1 cellular context compared by ENCODE assay signal in the genomic region with DNA sequence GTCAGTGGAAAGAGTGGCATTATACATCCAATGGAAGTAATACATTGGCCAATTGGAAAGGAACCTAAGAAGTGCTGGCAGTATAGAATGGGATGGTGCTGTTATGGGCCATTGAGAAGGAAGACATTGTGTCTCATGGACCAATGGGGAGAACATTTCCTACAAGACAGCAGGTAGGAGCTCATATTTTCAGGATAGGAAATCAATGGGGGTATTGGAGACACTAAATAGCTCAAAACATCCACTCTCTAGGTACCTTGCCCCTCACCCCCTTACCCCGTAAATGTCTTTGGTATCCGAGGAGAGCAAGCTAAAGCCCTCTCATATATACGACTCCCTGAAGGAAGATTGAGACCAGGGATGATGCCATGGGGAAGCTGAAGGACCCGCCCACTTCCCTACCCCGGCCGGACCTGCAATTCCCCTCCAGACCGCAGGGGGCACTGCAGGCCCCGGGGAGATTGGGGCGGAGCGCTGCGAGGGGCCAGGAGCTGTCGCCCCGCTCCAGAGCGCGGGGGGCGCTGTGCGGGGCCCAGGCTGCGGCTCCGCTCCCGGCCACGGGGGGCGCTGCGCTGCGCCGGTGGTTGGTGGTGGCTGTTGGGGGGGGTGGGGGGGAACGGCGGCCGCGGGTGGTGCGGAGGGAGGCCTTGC.
TF ChIP-seq lines count a peak whose summit lies in the region.

A gene with protein sequence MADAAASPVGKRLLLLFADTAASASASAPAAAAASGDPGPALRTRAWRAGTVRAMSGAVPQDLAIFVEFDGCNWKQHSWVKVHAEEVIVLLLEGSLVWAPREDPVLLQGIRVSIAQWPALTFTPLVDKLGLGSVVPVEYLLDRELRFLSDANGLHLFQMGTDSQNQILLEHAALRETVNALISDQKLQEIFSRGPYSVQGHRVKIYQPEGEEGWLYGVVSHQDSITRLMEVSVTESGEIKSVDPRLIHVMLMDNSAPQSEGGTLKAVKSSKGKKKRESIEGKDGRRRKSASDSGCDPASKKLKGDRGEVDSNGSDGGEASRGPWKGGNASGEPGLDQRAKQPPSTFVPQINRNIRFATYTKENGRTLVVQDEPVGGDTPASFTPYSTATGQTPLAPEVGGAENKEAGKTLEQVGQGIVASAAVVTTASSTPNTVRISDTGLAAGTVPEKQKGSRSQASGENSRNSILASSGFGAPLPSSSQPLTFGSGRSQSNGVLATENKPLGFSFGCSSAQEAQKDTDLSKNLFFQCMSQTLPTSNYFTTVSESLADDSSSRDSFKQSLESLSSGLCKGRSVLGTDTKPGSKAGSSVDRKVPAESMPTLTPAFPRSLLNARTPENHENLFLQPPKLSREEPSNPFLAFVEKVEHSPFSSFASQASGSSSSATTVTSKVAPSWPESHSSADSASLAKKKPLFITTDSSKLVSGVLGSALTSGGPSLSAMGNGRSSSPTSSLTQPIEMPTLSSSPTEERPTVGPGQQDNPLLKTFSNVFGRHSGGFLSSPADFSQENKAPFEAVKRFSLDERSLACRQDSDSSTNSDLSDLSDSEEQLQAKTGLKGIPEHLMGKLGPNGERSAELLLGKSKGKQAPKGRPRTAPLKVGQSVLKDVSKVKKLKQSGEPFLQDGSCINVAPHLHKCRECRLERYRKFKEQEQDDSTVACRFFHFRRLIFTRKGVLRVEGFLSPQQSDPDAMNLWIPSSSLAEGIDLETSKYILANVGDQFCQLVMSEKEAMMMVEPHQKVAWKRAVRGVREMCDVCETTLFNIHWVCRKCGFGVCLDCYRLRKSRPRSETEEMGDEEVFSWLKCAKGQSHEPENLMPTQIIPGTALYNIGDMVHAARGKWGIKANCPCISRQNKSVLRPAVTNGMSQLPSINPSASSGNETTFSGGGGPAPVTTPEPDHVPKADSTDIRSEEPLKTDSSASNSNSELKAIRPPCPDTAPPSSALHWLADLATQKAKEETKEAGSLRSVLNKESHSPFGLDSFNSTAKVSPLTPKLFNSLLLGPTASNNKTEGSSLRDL (N-terminal part only) (plus strand): TSS at position 615 of the 651 bp plus-strand sequence. CDS start 111 bp downstream, outside the sequence.

TF ChIP-seq in K562, 482 proteins besides CTCF, POLR2A, EP300 and RAD21 (continued from another document and continues in another):
- no peak for TF ChIP-seq ID3 (CRISPR knock-in tag; IDR thresholded peaks at IDR 0.05)
- TF ChIP-seq ID3 (tag; IDR thresholded peaks at IDR 0.05), result 0 out of 2 replicates have a peak, but pooled peaks have one; percentile 43
- peak; percentile 68; the same call in 1 of the 2 replicates for TF ChIP-seq GABPB1 (CRISPR knock-in tag; IDR thresholded peaks at IDR 0.05)
- TF ChIP-seq ZNF449 (CRISPR knock-in tag; IDR thresholded peaks at IDR 0.05), result no peak
- no peak for TF ChIP-seq MAFG (tag; conservative IDR thresholded peaks at IDR 0.05)
- no peak for TF ChIP-seq USF2 (CRISPR knock-in tag; IDR thresholded peaks at IDR 0.05)
- TF ChIP-seq, protein P1, sequence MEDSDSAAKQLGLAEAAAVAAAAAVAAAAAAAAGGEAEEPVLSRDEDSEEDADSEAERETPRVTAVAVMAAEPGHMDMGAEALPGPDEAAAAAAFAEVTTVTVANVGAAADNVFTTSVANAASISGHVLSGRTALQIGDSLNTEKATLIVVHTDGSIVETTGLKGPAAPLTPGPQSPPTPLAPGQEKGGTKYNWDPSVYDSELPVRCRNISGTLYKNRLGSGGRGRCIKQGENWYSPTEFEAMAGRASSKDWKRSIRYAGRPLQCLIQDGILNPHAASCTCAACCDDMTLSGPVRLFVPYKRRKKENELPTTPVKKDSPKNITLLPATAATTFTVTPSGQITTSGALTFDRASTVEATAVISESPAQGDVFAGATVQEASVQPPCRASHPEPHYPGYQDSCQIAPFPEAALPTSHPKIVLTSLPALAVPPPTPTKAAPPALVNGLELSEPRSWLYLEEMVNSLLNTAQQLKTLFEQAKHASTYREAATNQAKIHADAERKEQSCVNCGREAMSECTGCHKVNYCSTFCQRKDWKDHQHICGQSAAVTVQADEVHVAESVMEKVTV (CRISPR knock-in tag; IDR thresholded peaks at IDR 0.05), result no peak
- no peak for TF ChIP-seq ZNF561 (CRISPR knock-in tag; conservative IDR thresholded peaks at IDR 0.05)
- TF ChIP-seq ZNF165 (CRISPR knock-in tag; IDR thresholded peaks at IDR 0.05; ENCODE audit: borderline replicate concordance), result no peak
- TF ChIP-seq NR2C1 (IDR thresholded peaks at IDR 0.05), result no peak
- no peak for TF ChIP-seq NR2C1 (tag; IDR thresholded peaks at IDR 0.05)
- TF ChIP-seq ZC3H4 (CRISPR knock-in tag; IDR thresholded peaks at IDR 0.05; ENCODE audit: borderline replicate concordance), result no peak
- TF ChIP-seq ZNF780A (CRISPR knock-in tag; IDR thresholded peaks at IDR 0.05), result no peak
- no peak for TF ChIP-seq PHTF2 (CRISPR knock-in tag; IDR thresholded peaks at IDR 0.05)
- TF ChIP-seq ZHX1 (conservative IDR thresholded peaks at IDR 0.05; ENCODE audit: low read length), result peak; percentile 81; the same call in 1 of the 2 replicates
- TF ChIP-seq MTF1 (CRISPR knock-in tag; IDR thresholded peaks at IDR 0.05; ENCODE audit: borderline replicate concordance), result no peak
- TF ChIP-seq, protein P2, sequence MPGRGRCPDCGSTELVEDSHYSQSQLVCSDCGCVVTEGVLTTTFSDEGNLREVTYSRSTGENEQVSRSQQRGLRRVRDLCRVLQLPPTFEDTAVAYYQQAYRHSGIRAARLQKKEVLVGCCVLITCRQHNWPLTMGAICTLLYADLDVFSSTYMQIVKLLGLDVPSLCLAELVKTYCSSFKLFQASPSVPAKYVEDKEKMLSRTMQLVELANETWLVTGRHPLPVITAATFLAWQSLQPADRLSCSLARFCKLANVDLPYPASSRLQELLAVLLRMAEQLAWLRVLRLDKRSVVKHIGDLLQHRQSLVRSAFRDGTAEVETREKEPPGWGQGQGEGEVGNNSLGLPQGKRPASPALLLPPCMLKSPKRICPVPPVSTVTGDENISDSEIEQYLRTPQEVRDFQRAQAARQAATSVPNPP (IDR thresholded peaks at IDR 0.05; ENCODE audit: borderline replicate concordance, insufficient read depth, insufficient read length), result no peak
- TF ChIP-seq, protein P3, sequence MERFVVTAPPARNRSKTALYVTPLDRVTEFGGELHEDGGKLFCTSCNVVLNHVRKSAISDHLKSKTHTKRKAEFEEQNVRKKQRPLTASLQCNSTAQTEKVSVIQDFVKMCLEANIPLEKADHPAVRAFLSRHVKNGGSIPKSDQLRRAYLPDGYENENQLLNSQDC (CRISPR knock-in tag; IDR thresholded peaks at IDR 0.05), result no peak
- TF ChIP-seq ZFP91 (CRISPR knock-in tag; IDR thresholded peaks at IDR 0.05), result no peak
- TF ChIP-seq ZNF583 (CRISPR knock-in tag; IDR thresholded peaks at IDR 0.05), result no peak
- TF ChIP-seq, protein P4, sequence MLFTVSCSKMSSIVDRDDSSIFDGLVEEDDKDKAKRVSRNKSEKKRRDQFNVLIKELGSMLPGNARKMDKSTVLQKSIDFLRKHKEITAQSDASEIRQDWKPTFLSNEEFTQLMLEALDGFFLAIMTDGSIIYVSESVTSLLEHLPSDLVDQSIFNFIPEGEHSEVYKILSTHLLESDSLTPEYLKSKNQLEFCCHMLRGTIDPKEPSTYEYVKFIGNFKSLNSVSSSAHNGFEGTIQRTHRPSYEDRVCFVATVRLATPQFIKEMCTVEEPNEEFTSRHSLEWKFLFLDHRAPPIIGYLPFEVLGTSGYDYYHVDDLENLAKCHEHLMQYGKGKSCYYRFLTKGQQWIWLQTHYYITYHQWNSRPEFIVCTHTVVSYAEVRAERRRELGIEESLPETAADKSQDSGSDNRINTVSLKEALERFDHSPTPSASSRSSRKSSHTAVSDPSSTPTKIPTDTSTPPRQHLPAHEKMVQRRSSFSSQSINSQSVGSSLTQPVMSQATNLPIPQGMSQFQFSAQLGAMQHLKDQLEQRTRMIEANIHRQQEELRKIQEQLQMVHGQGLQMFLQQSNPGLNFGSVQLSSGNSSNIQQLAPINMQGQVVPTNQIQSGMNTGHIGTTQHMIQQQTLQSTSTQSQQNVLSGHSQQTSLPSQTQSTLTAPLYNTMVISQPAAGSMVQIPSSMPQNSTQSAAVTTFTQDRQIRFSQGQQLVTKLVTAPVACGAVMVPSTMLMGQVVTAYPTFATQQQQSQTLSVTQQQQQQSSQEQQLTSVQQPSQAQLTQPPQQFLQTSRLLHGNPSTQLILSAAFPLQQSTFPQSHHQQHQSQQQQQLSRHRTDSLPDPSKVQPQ (CRISPR knock-in tag; IDR thresholded peaks at IDR 0.05; ENCODE audit: borderline replicate concordance), result no peak
- peak; percentile 91 for TF ChIP-seq HMGN3 (IDR thresholded peaks at IDR 0.05; ENCODE audit: borderline replicate concordance, extremely low read depth, insufficient read length, low read depth, low read length)
- no peak for TF ChIP-seq THRA (IDR thresholded peaks at IDR 0.05)
- no peak for TF ChIP-seq ZSCAN32 (CRISPR knock-in tag; IDR thresholded peaks at IDR 0.05)
- TF ChIP-seq KAT2B (IDR thresholded peaks at IDR 0.05; ENCODE audit: low read depth, low read length), result peak; percentile 99
- no peak; the same call in 1 of the 2 replicates for TF ChIP-seq CBX5 (IDR thresholded peaks at IDR 0.05; ENCODE audit: borderline replicate concordance, low read depth)
- TF ChIP-seq CBFA2T3 (IDR thresholded peaks at IDR 0.05), result no peak
- no peak for TF ChIP-seq PKNOX1 (IDR thresholded peaks at IDR 0.05)
- TF ChIP-seq POLR3G (IDR thresholded peaks at IDR 0.05; ENCODE audit: extremely low read depth, insufficient read length, insufficient replicate concordance), result no peak
- no peak for TF ChIP-seq MTA1 (IDR thresholded peaks at IDR 0.05; ENCODE audit: borderline replicate concordance)
- TF ChIP-seq TARDBP (IDR thresholded peaks at IDR 0.05), result no peak
- no peak for TF ChIP-seq RUNX1 (IDR thresholded peaks at IDR 0.05; ENCODE audit: low read depth)
- TF ChIP-seq RAD51 (IDR thresholded peaks at IDR 0.05; ENCODE audit: borderline replicate concordance, low read depth), result no peak
- peak; percentile 39 for TF ChIP-seq SMC3 (conservative IDR thresholded peaks at IDR 0.05; ENCODE audit: insufficient read depth, low read depth, low read length)
